ENCODE assay signal across 17 cellular contexts in genomic region chr10:5534051-5534821, GRCh38. TPM values are rescaled to one million over a fixed set of nuclear protein-coding genes. Genes with fewer than 3 reads are reported as not detected.
A peak's percentile ranks its signal among the peaks of the same experiment; 100 is the strongest.
DNase-seq lines count a peak whose midpoint lies in the region; ATAC-seq, FAIRE-seq and TF ChIP-seq lines count a peak whose summit lies in the region.
"Had no signal": no experiment of that assay in that cellular context is flagged by ENCODE, and none has a peak within 500 bp of the region (broad histone marks: within the 10 kb centered on the region; RNA-seq: fewer than 3 reads in every experiment).

No MANE protein-coding gene starts in this region.

- H3K9me3 ChIP-seq in skeletal muscle satellite cell (replicated peaks; ENCODE audit: low read length) (no peaks in the 10 kb centered on the region), small intestine (ENCODE audit: control insufficient read depth, low read depth) (no peaks in the 10 kb centered on the region)

- no peak overlapping the region for H3K9ac ChIP-seq in skeletal muscle satellite cell (ENCODE audit: low read depth, low read length)

- H3K27ac ChIP-seq in small intestine (ENCODE audit: low read depth in 1 of 2, low read length in 1 of 2): no peak overlapping the region

- 90 to 91% (median 90%) methylated on average over 38 of the region's 38 CpGs for WGBS in small intestine, 3 donors

- H3K27me3 ChIP-seq in skeletal muscle satellite cell (ENCODE audit: control insufficient read depth, insufficient read depth, low read length) (peaks cover 16% of the 10 kb centered on the region), small intestine (ENCODE audit: control insufficient read depth in 2 of 2, insufficient read depth in 2 of 2, low read length in 2 of 2) (no peaks in the 10 kb centered on the region)

- H3K4me1 ChIP-seq in skeletal muscle satellite cell (ENCODE audit: control insufficient read depth, insufficient read depth, low read length): peaks cover 16% of the 10 kb centered on the region
- no peaks in the 10 kb centered on the region for H3K4me1 ChIP-seq in small intestine (ENCODE audit: control insufficient read depth in 2 of 2, insufficient read depth in 1 of 2, low read depth in 1 of 2, low read length in 1 of 2)

- peak overlapping the region; percentile 54 for H3K4me2 ChIP-seq in skeletal muscle satellite cell (ENCODE audit: low read length)

- FAIRE-seq in small intestine (lab: Jason Lieb, UNC): no peak

- ATAC-seq in left lobe of liver: peak; percentile 47
- ATAC-seq: activated T-cell treated with anti-CD3 and anti-CD28 coated beads, Interleukin-2, amount 50 U/mL, for 72 hours; Panc1 had no signal

- TF ChIP-seq CTCF in NB4 (IDR thresholded peaks at IDR 0.05; ENCODE audit: low read depth, low read length): no peak
- no peak for TF ChIP-seq CTCF in cardiac fibroblast (IDR thresholded peaks at IDR 0.05; ENCODE audit: low read depth, low read length)

- H3K4me3 ChIP-seq in NB4 (ENCODE audit: low read depth, low read length) (no peak overlapping the region), cardiac fibroblast (replicated peaks in 1 of 2; ENCODE audit: low read depth in 2 of 2, low read length in 2 of 2) (no peak overlapping the region), skeletal muscle satellite cell (ENCODE audit: low read length) (no peak overlapping the region), small intestine (ENCODE audit: low read depth in 1 of 2, low read length in 2 of 2) (no peak overlapping the region)

- no peak for TF ChIP-seq POLR2A in NB4 (IDR thresholded peaks at IDR 0.05; ENCODE audit: extremely low read depth, insufficient read length)

- peak; percentile 80 for DNase-seq in NB4 (ENCODE audit: low read depth)
- peak; percentile 42 to 55 for DNase-seq in cardiac fibroblast (ENCODE audit: low read depth in 2 of 2)
- no peak for DNase-seq in left lobe of liver (ENCODE audit: low spot score)
- DNase-seq in NCI-H1105 treated with DMSO at 0.1 percent for 48 hours (lab: John Stamatoyannopoulos, UW): no peak
- no peak for DNase-seq in nucleus accumbens (lab: John Stamatoyannopoulos, UW)
- no peak for DNase-seq in C1 segment of cervical spinal cord (lab: John Stamatoyannopoulos, UW)
- DNase-seq in small intestine: no peak
- DNase-seq: activated CD4-positive, alpha-beta T cell treated with anti-CD3 and anti-CD28 coated beads for 48 hours; activated T-cell treated with anti-CD3 and anti-CD28 coated beads, Interleukin-2, amount 50 U/mL, for 72 hours; effector CD4-positive, alpha-beta T cell; H9; NCI-H146; NCI-H510A treated with DMSO at 0.1 percent for 48 hours had no signal

- H3K36me3 ChIP-seq in skeletal muscle satellite cell (ENCODE audit: insufficient read depth, low read length): no peaks in the 10 kb centered on the region
- no peaks in the 10 kb centered on the region for H3K36me3 ChIP-seq in small intestine (ENCODE audit: control insufficient read depth in 2 of 2, insufficient read depth in 2 of 2, low read length in 2 of 2)

RNA-seq across cellular contexts. Expression of gene CALML3, which starts 9.5 kb away (rescaled TPM):
- total RNA-seq in left lobe of liver: not detected
- total RNA-seq in skeletal muscle satellite cell (2012; rRNA removed): not detected in 2 replicates
- polyA plus RNA-seq in small intestine: under 1 TPM in 2 of 3 donors, not detected in 1; 0.07 to 0.27 TPM
- total RNA-seq: activated T-cell treated with anti-CD3 and anti-CD28 coated beads, Interleukin-2, amount 50 U/mL, for 72 hours; H9; kidney epithelial cell; temporal lobe had no signal

RNA-seq across cellular contexts. Expression of gene CALML5, which starts 34.9 kb away (rescaled TPM):
- total RNA-seq in left lobe of liver: not detected
- total RNA-seq in skeletal muscle satellite cell (2012; rRNA removed): not detected in 2 replicates
- polyA plus RNA-seq in small intestine: not detected
- total RNA-seq: activated T-cell treated with anti-CD3 and anti-CD28 coated beads, Interleukin-2, amount 50 U/mL, for 72 hours; H9; kidney epithelial cell; temporal lobe had no signal

Comparison
In these comparisons a context has a peak if more than half of its experiments do, and no peak if none do; other contexts are left out.
1. DNase-seq: peak in NB4 (single experiment) and cardiac fibroblast (2 of 2); none in left lobe of liver (single experiment), NCI-H1105 treated with DMSO at 0.1 percent for 48 hours (single experiment), nucleus accumbens (0 of 56), C1 segment of cervical spinal cord (0 of 14) and small intestine (single experiment).